12 cellular contexts compared by ENCODE assay signal in the genomic region with DNA sequence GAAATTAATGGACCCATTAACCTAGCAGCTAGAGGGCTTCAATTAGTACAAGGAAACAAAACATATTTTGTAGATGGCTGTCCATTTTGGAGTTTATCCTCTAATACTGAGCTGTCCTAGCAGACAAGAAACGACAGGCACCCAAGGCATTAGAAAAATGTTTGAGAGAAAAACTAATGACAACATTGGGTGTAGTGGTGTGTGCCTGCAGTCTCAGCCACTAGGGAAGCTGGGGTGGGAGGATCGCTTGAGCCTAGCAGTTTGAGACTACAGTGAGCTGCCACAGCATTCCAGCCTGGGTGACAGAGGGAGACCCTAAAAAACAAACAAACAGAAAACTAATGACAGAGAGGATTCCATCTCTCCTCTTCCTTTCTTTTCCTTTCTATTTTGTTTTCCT. TPM values are rescaled to one million over a fixed set of nuclear protein-coding genes. Genes with fewer than 3 reads are reported as not detected.
DNase-seq lines count a peak whose midpoint lies in the region; ATAC-seq, FAIRE-seq and TF ChIP-seq lines count a peak whose summit lies in the region.
"Had no signal": no experiment of that assay in that cellular context is flagged by ENCODE, and none has a peak within 500 bp of the region (broad histone marks: within the 10 kb centered on the region; RNA-seq: fewer than 3 reads in every experiment).

No MANE protein-coding gene starts in this region.

- FAIRE-seq in GM12878 (lab: Jason Lieb, UNC), result peak; percentile 86
- FAIRE-seq: A204.1, frontal cortex, TTC549 had no signal

- H3K4me3 Mint-ChIP-seq in T-helper 2 cell treated with Interferon-gamma antibody and Interleukin-4, amounts not matched to agents 5 μg/mL and 100 μg/mL, for 36 hours, result peak overlapping the region; percentile 35

- no peak for TF ChIP-seq EP300 in GM12878 (IDR thresholded peaks at IDR 0.05; ENCODE audit: borderline replicate concordance in 1 of 2, control insufficient read depth in 1 of 2, low read depth in 2 of 2, low read length in 2 of 2)

- H2AFZ ChIP-seq in GM12878 (ENCODE audit: control insufficient read depth, low read depth, low read length), result no peak overlapping the region

- H3K36me3 ChIP-seq in GM12878 (ENCODE audit: control insufficient read depth in 2 of 2, insufficient read depth in 2 of 2, low read length in 1 of 2), result no peaks in the 10 kb centered on the region
- no peaks in the 10 kb centered on the region for H3K36me3 ChIP-seq in kidney epithelial cell (ENCODE audit: control insufficient read depth, insufficient read depth, low read length)
- no peaks in the 10 kb centered on the region for H3K36me3 ChIP-seq in testis (ENCODE audit: low read depth, missing control alignments)

- ATAC-seq in GM12878, result peak; percentile 24
- ATAC-seq in HG03095 (IDR thresholded peaks at IDR 0.05; ENCODE audit: unreplicated experiment), result no peak

- H3K27ac ChIP-seq in GM12878 (ENCODE audit: control insufficient read depth, insufficient read depth), result peak overlapping the region; percentile 58; the same call in 1 of the 2 replicates
- peak overlapping the region in 1 of 2 donors; percentile 78 for H3K27ac ChIP-seq in testis

- no peak for DNase-seq in T-helper 2 cell treated with Interferon-gamma antibody and Interleukin-4, amounts not matched to agents 5 μg/mL and 100 μg/mL, for 36 hours (ENCODE audit: low spot score)
- DNase-seq in T-helper 2 cell, result no peak
- DNase-seq in GM12878 (ENCODE audit: low read depth, low spot score), result no peak
- no peak for DNase-seq in kidney epithelial cell (ENCODE audit: low read depth)
- peak; percentile 57 for DNase-seq in testis
- no peak for DNase-seq in stimulated activated naive CD4-positive, alpha-beta T cell treated with Interleukin-2 at 50 U/mL for 16 hours (lab: John Stamatoyannopoulos, UW)
- DNase-seq in SIG-M5 (lab: John Stamatoyannopoulos, UW), result no peak
- DNase-seq: Karpas-422 had no signal

- no peaks in the 10 kb centered on the region; a peak in 1 of 4 replicates for H3K27me3 ChIP-seq in GM12878 (replicated peaks in 1 of 2; ENCODE audit: control insufficient read depth in 2 of 2, insufficient read depth in 2 of 2, low read length in 1 of 2)
- H3K27me3 ChIP-seq in kidney epithelial cell (ENCODE audit: control insufficient read depth, insufficient read depth, low read length), result no peaks in the 10 kb centered on the region
- H3K27me3 ChIP-seq in testis, result no peaks in the 10 kb centered on the region

- TF ChIP-seq POLR2A in GM12878 (IDR thresholded peaks at IDR 0.05; ENCODE audit: low read depth, low read length) (no peak), testis (IDR thresholded peaks at IDR 0.05) (no peak)

- no peak for TF ChIP-seq RAD21 in GM12878 (IDR thresholded peaks at IDR 0.05; ENCODE audit: insufficient read depth, low read depth, low read length)

- no peak for TF ChIP-seq CTCF in GM12878 (IDR thresholded peaks at IDR 0.05 in 2 of 3, conservative IDR thresholded peaks at IDR 0.05 in 1 of 3; ENCODE audit: control insufficient read depth in 2 of 3, extremely low read depth in 1 of 3, insufficient read depth in 1 of 3, low read depth in 3 of 3, low read length in 3 of 3)
- TF ChIP-seq CTCF in kidney epithelial cell (IDR thresholded peaks at IDR 0.05; ENCODE audit: insufficient read depth, low read length, poor library complexity, severe bottlenecking), result no peak
- TF ChIP-seq CTCF in testis (IDR thresholded peaks at IDR 0.05), result no peak

- H3K4me1 ChIP-seq in GM12878 (ENCODE audit: control insufficient read depth, insufficient read depth, low read length) (peaks cover 34% of the 10 kb centered on the region), testis (peaks cover 18% of the 10 kb centered on the region)

- H3K27me3 Mint-ChIP-seq in T-helper 2 cell treated with Interferon-gamma antibody and Interleukin-4, amounts not matched to agents 5 μg/mL and 100 μg/mL, for 36 hours (ENCODE audit: low read depth), result peaks cover 61% of the 10 kb centered on the region

- H3K27ac Mint-ChIP-seq in T-helper 2 cell treated with Interferon-gamma antibody and Interleukin-4, amounts not matched to agents 5 μg/mL and 100 μg/mL, for 36 hours, result no peak overlapping the region

- POLR2A ChIA-PET in GM12878 (lab: Charles Lee), result interaction anchor here (0.5 to 2.2 kb wide), 9 partner anchors 8 to 448 kb away, joined by 3 to 9 read pairs (median 5); no protein-coding TSS in a partner anchor

- H3K36me3 Mint-ChIP-seq in T-helper 2 cell treated with Interferon-gamma antibody and Interleukin-4, amounts not matched to agents 5 μg/mL and 100 μg/mL, for 36 hours (ENCODE audit: low read depth), result no peaks in the 10 kb centered on the region

- H3K9ac ChIP-seq in GM12878 (ENCODE audit: control insufficient read depth, insufficient read depth, low read length), result peak overlapping the region; percentile 70

- SMC1A ChIA-PET in GM12878 (lab: Charles Lee; ENCODE audit: uncharacterized antibody, unreplicated experiment), result interaction anchor here (0.7 to 1.5 kb wide), 11 partner anchors 9 to 137 kb away, joined by 3 to 5 read pairs (median 3); no protein-coding TSS in a partner anchor

- no TSS peak for BruUV-seq in GM12878 (replicated peaks; lab: Mats Ljungman, UMichigan)

- intact Hi-C loops in GM12878 (cut with micrococcal nuclease; ENCODE audit: unreplicated experiment) (no loop called here), testis (cut with DNase I; ENCODE audit: low total_unique reads) (no loop called here)

- 58% methylated on average over 2 of the region's 2 CpGs for WGBS in GM12878 (ENCODE audit: insufficient coverage, insufficient replicate concordance, low lambda C conversion rate, missing lambda C conversion rate)
- WGBS in testis, 2 donors, result 15 to 17% methylated on average over 2 of the region's 2 CpGs

- no peaks in the 10 kb centered on the region for H4K20me1 ChIP-seq in GM12878 (ENCODE audit: control insufficient read depth, insufficient read depth)

- H3K4me2 ChIP-seq in GM12878 (ENCODE audit: control insufficient read depth, insufficient read depth), result peak overlapping the region; percentile 82

- peaks cover 22% of the 10 kb centered on the region for H3K79me2 ChIP-seq in GM12878 (ENCODE audit: control insufficient read depth, insufficient read depth, low read length)

- RAD21 ChIA-PET in GM12878 (lab: Charles Lee; ENCODE audit: unreplicated experiment), result interaction anchor here (0.8 to 3.5 kb wide), 10 partner anchors 12 to 137 kb away, joined by 3 to 14 read pairs (median 4); partner anchors contain the start of gene ARFGAP3

- H3K4me1 Mint-ChIP-seq in T-helper 2 cell treated with Interferon-gamma antibody and Interleukin-4, amounts not matched to agents 5 μg/mL and 100 μg/mL, for 36 hours (ENCODE audit: low read depth), result peaks cover 6% of the 10 kb centered on the region

- in situ Hi-C loops in GM12878 (cut with MboI), result no loop called here

- H3K4me3 ChIP-seq in GM12878 (peak overlapping the region; percentile 76), kidney epithelial cell (ENCODE audit: low read depth, low read length) (peak overlapping the region; percentile 72), testis (peak overlapping the region in 1 of 2 donors; percentile 69)

- no peaks in the 10 kb centered on the region for H3K9me3 ChIP-seq in GM12878 (replicated peaks; ENCODE audit: control insufficient read depth, insufficient read depth, low read length)
- no peaks in the 10 kb centered on the region for H3K9me3 ChIP-seq in testis

- no peaks in the 10 kb centered on the region for H3K9me3 Mint-ChIP-seq in T-helper 2 cell treated with Interferon-gamma antibody and Interleukin-4, amounts not matched to agents 5 μg/mL and 100 μg/mL, for 36 hours

- CTCF ChIA-PET in GM12878 (lab: Yijun Ruan, JAX), result interaction anchor here (0.6 to 1.5 kb wide), 8 partner anchors 9 to 101 kb away, joined by 3 to 4 read pairs (median 3); no protein-coding TSS in a partner anchor

RNA-seq across cellular contexts. Expression of gene A4GALT, which starts 1.5 kb away (rescaled TPM):
- total RNA-seq in GM12878 (2013; cell fraction: nucleolus; rRNA removed), result 22.1 and 26.5 TPM in 2 replicates
- total RNA-seq in GM12878 (2014; rRNA removed), result 1.6 and 2.3 TPM in 2 replicates
- total RNA-seq in GM12878 (2014; rRNA removed; fragmentation: Illumina TruSeq; extraction: Trizol), result 0.51 and 1.1 TPM in 2 replicates
- total RNA-seq in GM12878 (2021), result 2.6 TPM in 2 replicates
- polyA plus RNA-seq in GM12878 (2011; ENCODE audit: low read depth), result 1.0 TPM
- 1.8 and 3.9 TPM in 2 replicates for polyA plus RNA-seq in GM12878 (2011; rRNA removed)
- 5.5 and 6.8 TPM in 2 replicates for polyA plus RNA-seq in GM12878 (2011; cell fraction: cytosol; rRNA removed)
- polyA plus RNA-seq in GM12878 (2011; cell fraction: nucleus; rRNA removed), result 8.8 and 12.0 TPM in 2 replicates
- 6.2 and 8.3 TPM in 2 replicates for polyA plus RNA-seq in GM12878 (2012)
- 0.25 TPM in 1 of 2 replicates, not detected in the other for polyA plus RNA-seq in GM12878 (2014; fragmentation: Illumina TruSeq; extraction: Trizol)
- under 1 TPM in 1 of 2 experiments, not detected in 1; 0.04 TPM for polyA plus RNA-seq in GM12878 (2014; fragmentation: Nextera tagmentation; extraction: Ambion mirVana)
- 2.6 and 2.7 TPM in 2 replicates for polyA plus RNA-seq in GM12878 (2014; rRNA removed)
- 1 to 10 TPM; 2.2 to 3.4 TPM for polyA plus RNA-seq in GM12878 (2016; fragmentation: Nextera tagmentation; extraction: Ambion mirVana)
- polyA minus RNA-seq in GM12878 (2011; rRNA and poly(A)+ RNA removed), result 3.7 and 8.6 TPM in 2 replicates
- 3.5 and 5.2 TPM in 2 replicates for polyA minus RNA-seq in GM12878 (2011; cell fraction: cytosol; rRNA and poly(A)+ RNA removed)
- 3.5 and 6.6 TPM in 2 replicates for polyA minus RNA-seq in GM12878 (2011; cell fraction: nucleus; rRNA and poly(A)+ RNA removed)
- 12.7 and 13.6 TPM in 2 replicates for total RNA-seq in kidney epithelial cell
- 10 to 100 TPM; 15.7 to 17.3 TPM for total RNA-seq in testis
- polyA plus RNA-seq in testis (ENCODE audit: insufficient read depth, low read depth, low replicate concordance), result 13.5 TPM
